7 cellular contexts compared by ENCODE assay signal in the genomic region with DNA sequence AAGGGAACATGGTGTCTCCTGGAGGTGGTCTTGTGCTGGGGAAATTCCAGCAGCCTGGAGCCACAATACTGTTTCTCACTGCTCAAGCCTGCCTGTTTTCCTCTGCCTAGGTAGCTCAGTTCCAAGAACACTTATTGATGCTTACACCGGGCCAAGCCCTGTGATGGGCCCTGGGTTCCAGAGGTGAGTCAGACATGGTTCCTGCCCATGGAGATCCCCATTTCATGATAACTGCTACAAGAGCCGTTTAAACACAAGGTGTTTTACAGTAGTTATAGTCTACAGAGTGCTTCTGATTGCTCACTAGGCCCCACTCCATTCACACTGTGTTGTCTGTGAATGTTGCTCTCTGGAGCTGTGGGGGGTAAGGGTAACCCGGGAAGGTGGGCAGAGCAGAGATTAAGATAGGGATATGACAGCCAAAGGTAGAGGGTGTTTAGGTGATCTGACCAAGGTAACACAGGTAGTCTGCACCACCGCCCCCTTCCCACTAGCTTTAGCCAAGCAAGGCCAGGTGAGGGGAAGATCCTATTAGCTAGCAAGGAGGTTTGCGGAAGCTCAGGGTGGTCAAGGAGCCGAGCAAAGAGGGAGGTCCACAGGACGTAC. TPM values are rescaled to one million over a fixed set of nuclear protein-coding genes. Genes with fewer than 3 reads are reported as not detected.
DNase-seq lines count a peak whose midpoint lies in the region; ATAC-seq, FAIRE-seq and TF ChIP-seq lines count a peak whose summit lies in the region.

No MANE protein-coding gene starts in this region.

- no peaks in the 10 kb centered on the region for H3K36me3 Mint-ChIP-seq in IgD-negative memory B cell
- no peaks in the 10 kb centered on the region for H3K36me3 Mint-ChIP-seq in activated naive CD8-positive, alpha-beta T cell

- H3K4me1 Mint-ChIP-seq in IgD-negative memory B cell, result peaks cover 3 to 14% (median 6%) of the 10 kb centered on the region in 3 donors
- H3K4me1 Mint-ChIP-seq in activated naive CD8-positive, alpha-beta T cell (ENCODE audit: low read depth), result peaks cover 12% of the 10 kb centered on the region

- FAIRE-seq in keratinocyte (lab: Jason Lieb, UNC), result no peak

- no peak for ATAC-seq in GM21576 (IDR thresholded peaks at IDR 0.05; ENCODE audit: unreplicated experiment)

- no peak for TF ChIP-seq POLR2A in stomach (IDR thresholded peaks at IDR 0.05)

- DNase-seq in keratinocyte (ENCODE audit: low read depth, low spot score) (no peak), stomach (no peak), NCI-H2081 (lab: John Stamatoyannopoulos, UW) (no peak), globus pallidus (ENCODE audit: low spot score) (no peak)

- peak overlapping the region; percentile 74 for H2AFZ ChIP-seq in keratinocyte (ENCODE audit: control insufficient read depth, low read length)

- peak overlapping the region; percentile 99 for H3K27ac ChIP-seq in keratinocyte (ENCODE audit: control insufficient read depth, insufficient read depth, low read length)
- peak overlapping the region; percentile 85 to 97 (median 93) for H3K27ac ChIP-seq in stomach

- H3K27me3 ChIP-seq in keratinocyte (ENCODE audit: control insufficient read depth, extremely low read depth, insufficient read depth, low read length), result no peaks in the 10 kb centered on the region
- H3K27me3 ChIP-seq in stomach, result no peaks in the 10 kb centered on the region

- intact Hi-C loops in stomach (cut with DNase I; ENCODE audit: low total_unique reads), result loop anchor here (10.0 kb wide), 1 partner anchor 105 kb away; no protein-coding TSS in a partner anchor

- peaks cover 46% of the 10 kb centered on the region for H3K79me2 ChIP-seq in keratinocyte (ENCODE audit: control insufficient read depth, insufficient read depth, low read length)

- dilution Hi-C loops in keratinocyte (cut with MboI; ENCODE audit: extremely low pct_ligation_motif_present, low sequenced_read_pairs), result no loop called here

- no peaks in the 10 kb centered on the region for H3K9me3 Mint-ChIP-seq in IgD-negative memory B cell
- H3K9me3 Mint-ChIP-seq in activated naive CD8-positive, alpha-beta T cell (ENCODE audit: low read depth), result no peaks in the 10 kb centered on the region

- peak overlapping the region; percentile 97 for H3K9ac ChIP-seq in keratinocyte (ENCODE audit: control insufficient read depth, extremely low read depth, insufficient read depth, low read length)

- H3K4me3 ChIP-seq in keratinocyte (ENCODE audit: control insufficient read depth in 2 of 3, extremely low read depth in 1 of 3, insufficient read depth in 2 of 3, low read depth in 1 of 3, low read length in 3 of 3), result peak overlapping the region; percentile 70 to 90 (median 89)
- H3K4me3 ChIP-seq in stomach, result peak overlapping the region; percentile 79 to 91 (median 86)

- H3K27me3 Mint-ChIP-seq in IgD-negative memory B cell, result peaks cover 9% of the 10 kb centered on the region
- no peaks in the 10 kb centered on the region for H3K27me3 Mint-ChIP-seq in activated naive CD8-positive, alpha-beta T cell

- H3K9me3 ChIP-seq in keratinocyte (ENCODE audit: control insufficient read depth, low read depth, low read length) (no peaks in the 10 kb centered on the region), stomach (no peaks in the 10 kb centered on the region)

- TF ChIP-seq EP300 in stomach (IDR thresholded peaks at IDR 0.05), result no peak

- peak overlapping the region in 1 of 3 donors; percentile 96 for H3K27ac Mint-ChIP-seq in IgD-negative memory B cell
- peak overlapping the region; percentile 89 for H3K27ac Mint-ChIP-seq in activated naive CD8-positive, alpha-beta T cell

- H3K4me1 ChIP-seq in keratinocyte (ENCODE audit: control insufficient read depth, extremely low read depth, insufficient read depth, low read length), result peaks cover 39% of the 10 kb centered on the region
- peaks cover 21 to 49% (median 39%) of the 10 kb centered on the region in 4 donors for H3K4me1 ChIP-seq in stomach

- peak overlapping the region; percentile 99 for H3K4me2 ChIP-seq in keratinocyte (ENCODE audit: control insufficient read depth, extremely low read depth, insufficient read depth, low read depth, low read length)

- peaks cover 18% of the 10 kb centered on the region for H4K20me1 ChIP-seq in keratinocyte (ENCODE audit: control insufficient read depth, extremely low read depth, insufficient read depth, low read length)

- H3K36me3 ChIP-seq in keratinocyte (ENCODE audit: control insufficient read depth in 2 of 2, extremely low read depth in 1 of 2, insufficient read depth in 2 of 2, low read length in 2 of 2) (peaks cover 4 to 25% of the 10 kb centered on the region in 2 experiments), stomach (no peaks in the 10 kb centered on the region)

- WGBS in stomach, 5 donors, result 25 to 30% (median 27%) methylated on average over 7 of the region's 7 CpGs

- no peak for TF ChIP-seq CTCF in keratinocyte (optimal IDR thresholded peaks at IDR 0.05 in 1 of 3, IDR thresholded peaks at IDR 0.05 in 1 of 3, conservative IDR thresholded peaks at IDR 0.05 in 1 of 3; ENCODE audit: extremely low read depth in 1 of 3, insufficient read depth in 2 of 3, low read length in 3 of 3)
- no peak for TF ChIP-seq CTCF in stomach (IDR thresholded peaks at IDR 0.05)

- H3K4me3 Mint-ChIP-seq in IgD-negative memory B cell, result peak overlapping the region; percentile 50 to 92 (median 80)
- peak overlapping the region; percentile 88 for H3K4me3 Mint-ChIP-seq in activated naive CD8-positive, alpha-beta T cell

- no peaks in the 10 kb centered on the region for H3K9me1 ChIP-seq in keratinocyte (ENCODE audit: control insufficient read depth, extremely low read depth, insufficient read depth, low read length)

RNA-seq across cellular contexts. Expression of a gene that starts 0.7 kb away (rescaled TPM):
- 0.84 TPM for polyA plus RNA-seq in IgD-negative memory B cell
- 72.7 to 124 TPM (median 83.9 TPM) in 3 replicates for polyA plus RNA-seq in keratinocyte
- 172 TPM for polyA plus RNA-seq in keratinocyte (2011; ENCODE audit: low read depth)
- 76.6 and 79.2 TPM in 2 replicates for polyA plus RNA-seq in keratinocyte (2011; cell fraction: cytosol; rRNA removed)
- polyA plus RNA-seq in keratinocyte (2011; cell fraction: nucleus; rRNA removed), result 175 and 197 TPM in 2 replicates
- polyA plus RNA-seq in keratinocyte (2012; ENCODE audit: low replicate concordance), result 52.2 and 143 TPM in 2 replicates
- 218 to 406 TPM (median 316 TPM) in 3 replicates for polyA minus RNA-seq in keratinocyte
- 176 TPM for polyA minus RNA-seq in keratinocyte (2011; cell fraction: cytosol; rRNA and poly(A)+ RNA removed)
- polyA minus RNA-seq in keratinocyte (2011; cell fraction: nucleus; rRNA and poly(A)+ RNA removed), result 292 and 558 TPM in 2 replicates
- 100 to 1,000 TPM in 2 of 5 donors, 10 to 100 TPM in 3; 82.6 to 165 (median 86.1) TPM for total RNA-seq in stomach
- 10 to 100 TPM; 11.2 to 31.4 (median 13.3) TPM for polyA plus RNA-seq in stomach
